17 cellular contexts compared by ENCODE assay signal in the genomic region with DNA sequence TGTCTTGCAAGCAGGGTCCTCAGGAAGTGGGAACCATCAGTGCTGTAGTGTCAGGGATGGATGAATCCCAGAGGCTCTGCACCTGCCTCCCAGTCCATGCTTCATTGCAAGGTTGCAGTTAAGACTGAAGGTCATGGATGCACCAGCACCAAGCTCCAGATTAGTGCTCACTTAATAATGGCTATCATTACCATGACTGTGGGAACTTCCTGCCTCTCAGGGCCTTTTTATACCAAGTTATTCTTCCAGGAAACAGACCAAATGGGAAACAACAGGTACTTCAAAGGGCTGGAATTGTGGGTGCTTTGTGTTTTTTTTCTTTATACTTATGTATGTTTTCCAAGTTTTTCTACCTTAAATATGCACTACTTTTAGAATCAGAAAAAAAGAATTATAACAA.
A peak's percentile ranks its signal among the peaks of the same experiment; 100 is the strongest.
DNase-seq lines count a peak whose midpoint lies in the region; ATAC-seq, FAIRE-seq and TF ChIP-seq lines count a peak whose summit lies in the region.
"Had no signal": no experiment of that assay in that cellular context is flagged by ENCODE, and none has a peak within 500 bp of the region (broad histone marks: within the 10 kb centered on the region; RNA-seq: fewer than 3 reads in every experiment).

No MANE protein-coding gene starts in this region.

- H2BK120ac ChIP-seq in H1 (replicated peaks; ENCODE audit: low read depth, low read length) = peak overlapping the region; percentile 99

- H3K4me3 ChIP-seq in H1 (ENCODE audit: extremely low read depth in 1 of 4, insufficient read depth in 2 of 4, low read depth in 3 of 4, low read length in 4 of 4) = no peak overlapping the region
- H3K4me3 ChIP-seq: A549, GM12878 had no signal

- no peak overlapping the region for H3K56ac ChIP-seq in H1 (replicated peaks; ENCODE audit: insufficient read length, low read depth, low read length)

- no peaks in the 10 kb centered on the region for H3K79me2 ChIP-seq in H1 (ENCODE audit: control insufficient read depth in 1 of 2, insufficient read depth in 2 of 2, low read length in 2 of 2)

- H3K9me3 ChIP-seq in H1 (ENCODE audit: insufficient read depth in 2 of 2, low read depth in 1 of 2, low read length in 1 of 2) = peaks cover 16% of the 10 kb centered on the region in 2 experiments

- H2BK5ac ChIP-seq in H1 (ENCODE audit: low read depth, low read length) = peak overlapping the region; percentile 97; the same call in 1 of the 2 replicates

- peak overlapping the region; percentile 62 for H3K4ac ChIP-seq in H1 (replicated peaks; ENCODE audit: insufficient read length, low read depth, low read length)

- H3K27ac Mint-ChIP-seq in natural killer cell treated with Interleukin-12 subunit alpha and Interleukin-12 subunit beta and Interleukin-15 and Interleukin-18, amount 100 ng/mL, for 72 hours = no peak overlapping the region
- H3K27ac Mint-ChIP-seq: CD14-positive monocyte; CD4-positive, alpha-beta memory T cell had no signal

- no peak overlapping the region for H4K8ac ChIP-seq in H1 (ENCODE audit: extremely low read depth, insufficient read depth, low read length)

- CTCF ChIA-PET in H1 (lab: Charles Lee; ENCODE audit: partially characterized antibody) = interaction anchor here (0.8 to 2.0 kb wide), 7 partner anchors 10 to 190 kb away, joined by 3 to 11 read pairs (median 4); no protein-coding TSS in a partner anchor

- H3K4me1 Mint-ChIP-seq in natural killer cell treated with Interleukin-12 subunit alpha and Interleukin-12 subunit beta and Interleukin-15 and Interleukin-18, amount 100 ng/mL, for 72 hours (ENCODE audit: low read depth in 2 of 2) = no peaks in the 10 kb centered on the region
- H3K4me1 Mint-ChIP-seq: CD14-positive monocyte had no signal

- no peaks in the 10 kb centered on the region for H4K20me1 ChIP-seq in H1 (replicated peaks in 1 of 2; ENCODE audit: control insufficient read depth in 1 of 2, insufficient read depth in 2 of 2, low read length in 2 of 2)

- H4K91ac ChIP-seq in H1 (replicated peaks; ENCODE audit: insufficient read length, low read length) = peak overlapping the region; percentile 90

- H2BK15ac ChIP-seq in H1 (ENCODE audit: low read length) = no peak overlapping the region

- H3K4me2 ChIP-seq in H1 (ENCODE audit: insufficient read depth in 1 of 2, low read depth in 2 of 2, low read length in 2 of 2) = peak overlapping the region in 1 of 2 experiments; percentile 1; a peak in 1 of 4 replicates
- H3K4me2 ChIP-seq: A549, KMS-11 had no signal

- H2BK20ac ChIP-seq in H1 (ENCODE audit: low read length) = peak overlapping the region; percentile 98

- H3K4me1 ChIP-seq in H1 (replicated peaks in 1 of 4; ENCODE audit: control insufficient read depth in 3 of 4, insufficient read depth in 4 of 4, low read length in 3 of 4) = peaks cover 0 to 13% (median 7%) of the 10 kb centered on the region in 4 experiments; a peak in 4 of 7 replicates
- H3K4me1 ChIP-seq: A549 had no signal

- peak overlapping the region; percentile 94 for H2AK5ac ChIP-seq in H1 (ENCODE audit: low read depth, low read length)

- no peak for TF ChIP-seq EP300 in H1 (IDR thresholded peaks at IDR 0.05; ENCODE audit: borderline replicate concordance in 1 of 2, low read depth in 2 of 2, low read length in 2 of 2)

- POLR2A ChIA-PET in H1 (lab: Charles Lee; ENCODE audit: partially characterized antibody) = interaction anchor here (0.7 to 3.4 kb wide), 3 partner anchors 10 to 49 kb away, joined by 3 to 43 read pairs (median 7); no protein-coding TSS in a partner anchor

- no peaks in the 10 kb centered on the region for H3K27me3 ChIP-seq in H1 (replicated peaks in 1 of 4; ENCODE audit: control insufficient read depth in 3 of 4, extremely low read depth in 1 of 4, insufficient read depth in 3 of 4, low read length in 3 of 4)

- TF ChIP-seq RAD21 in H1 (IDR thresholded peaks at IDR 0.05 in 1 of 2, conservative IDR thresholded peaks at IDR 0.05 in 1 of 2; ENCODE audit: low read depth in 2 of 2, low read length in 2 of 2) = no peak

- no peak overlapping the region for H3K9ac ChIP-seq in H1 (replicated peaks in 1 of 4; ENCODE audit: extremely low read depth in 1 of 4, low read depth in 3 of 4, low read length in 3 of 4)
- H3K9ac ChIP-seq: KMS-11 had no signal

- peak overlapping the region; percentile 99 for H3K18ac ChIP-seq in H1 (ENCODE audit: extremely low read depth, low read length)

- peak overlapping the region; percentile 55 for H4K5ac ChIP-seq in H1 (ENCODE audit: insufficient read length, low read depth, low read length)

- peaks cover 0 to 5% of the 10 kb centered on the region in 2 donors for H3K27me3 Mint-ChIP-seq in natural killer cell treated with Interleukin-12 subunit alpha and Interleukin-12 subunit beta and Interleukin-15 and Interleukin-18, amount 100 ng/mL, for 72 hours

- H3K23me2 ChIP-seq in H1 (ENCODE audit: low read depth, low read length) = no peaks in the 10 kb centered on the region

- H3K27ac ChIP-seq in H1 (ENCODE audit: low read depth, low read length) = no peak overlapping the region
- H3K27ac ChIP-seq: 22Rv1, A549, KMS-11 had no signal

- peaks cover 0 to 7% (median 3%) of the 10 kb centered on the region in 4 experiments; a peak in 2 of 8 replicates for H3K36me3 ChIP-seq in H1 (ENCODE audit: control insufficient read depth in 2 of 4, insufficient read depth in 4 of 4, low read length in 3 of 4)

- no peaks in the 10 kb centered on the region for H3K36me3 Mint-ChIP-seq in natural killer cell treated with Interleukin-12 subunit alpha and Interleukin-12 subunit beta and Interleukin-15 and Interleukin-18, amount 100 ng/mL, for 72 hours
- H3K36me3 Mint-ChIP-seq: CD14-positive monocyte; CD4-positive, alpha-beta memory T cell had no signal

- H3K79me1 ChIP-seq in H1 (ENCODE audit: low read depth, low read length) = no peaks in the 10 kb centered on the region

- DNase-seq in NCI-H146 (lab: John Stamatoyannopoulos, UW) (peak; percentile 20), NCI-H146 treated with DMSO at 0.1 percent for 48 hours (lab: John Stamatoyannopoulos, UW; ENCODE audit: unreplicated experiment) (no peak), H1 (ENCODE audit: low read depth in 1 of 2, low spot score in 2 of 2) (no peak), islet precursor cell (peak; percentile 27), NCI-H2107 (lab: John Stamatoyannopoulos, UW) (no peak), DMS79 treated with DMSO at 0.1 percent for 48 hours (lab: John Stamatoyannopoulos, UW) (no peak)
- DNase-seq in natural killer cell treated with Interleukin-12 subunit alpha and Interleukin-12 subunit beta and Interleukin-15 and Interleukin-18, amount 100 ng/mL, for 72 hours (ENCODE audit: low spot score) = no peak
- DNase-seq: AML-193; CD4-positive, alpha-beta memory T cell; DMS153; DMS79 had no signal

- H2BK12ac ChIP-seq in H1 (ENCODE audit: low read depth, low read length) = peak overlapping the region; percentile 97

- H3K9me3 Mint-ChIP-seq in natural killer cell treated with Interleukin-12 subunit alpha and Interleukin-12 subunit beta and Interleukin-15 and Interleukin-18, amount 100 ng/mL, for 72 hours = no peaks in the 10 kb centered on the region

- H3K23ac ChIP-seq in H1 (ENCODE audit: insufficient read length) = no peak overlapping the region

- no peak for FAIRE-seq in H1 (lab: Jason Lieb, UNC)
- FAIRE-seq: A549, GM12878, H54 had no signal

- no peak for TF ChIP-seq CTCF in H1 (IDR thresholded peaks at IDR 0.05; ENCODE audit: control extremely low read depth in 1 of 3, insufficient read depth in 1 of 3, low read depth in 1 of 3, low read length in 3 of 3)

- no peak for ATAC-seq in natural killer cell treated with Interleukin-12 subunit alpha and Interleukin-12 subunit beta and Interleukin-15 and Interleukin-18, amount 100 ng/mL, for 72 hours
- ATAC-seq: A549, GM12878 had no signal

- no peak overlapping the region for H3K14ac ChIP-seq in H1 (ENCODE audit: insufficient read length)

- H3K4me3 Mint-ChIP-seq in natural killer cell treated with Interleukin-12 subunit alpha and Interleukin-12 subunit beta and Interleukin-15 and Interleukin-18, amount 100 ng/mL, for 72 hours = no peak overlapping the region
- H3K4me3 Mint-ChIP-seq: CD14-positive monocyte; CD4-positive, alpha-beta memory T cell had no signal

- H2AFZ ChIP-seq in H1 (ENCODE audit: low read length) = no peak overlapping the region

- no peak for TF ChIP-seq POLR2A in H1 (IDR thresholded peaks at IDR 0.05; ENCODE audit: control extremely low read depth in 1 of 2, low read depth in 2 of 2, low read length in 2 of 2)

TF ChIP-seq in H1, 55 proteins besides CTCF, POLR2A, EP300 and RAD21 (continues in another document):
- TF ChIP-seq RFX5 (IDR thresholded peaks at IDR 0.05; ENCODE audit: borderline replicate concordance, low read depth, low read length) (no peak), KDM5A (IDR thresholded peaks at IDR 0.05; ENCODE audit: low read length) (no peak), KDM1A (IDR thresholded peaks at IDR 0.05; ENCODE audit: borderline replicate concordance, low read length) (no peak), MAX (IDR thresholded peaks at IDR 0.05) (no peak), CHD2 (IDR thresholded peaks at IDR 0.05; ENCODE audit: low read length) (no peak), SP2 (IDR thresholded peaks at IDR 0.05; ENCODE audit: low read length) (no peak), BCL11A (IDR thresholded peaks at IDR 0.05; ENCODE audit: low read depth in 2 of 2, low read length in 2 of 2) (no peak), EGR1 (IDR thresholded peaks at IDR 0.05; ENCODE audit: borderline replicate concordance, low read depth, low read length) (no peak), HDAC2 (IDR thresholded peaks at IDR 0.05; ENCODE audit: borderline replicate concordance in 1 of 2, low read depth in 2 of 2, low read length in 2 of 2) (no peak), ATF3 (IDR thresholded peaks at IDR 0.05; ENCODE audit: insufficient read depth, low read depth, low read length) (no peak), CEBPB (IDR thresholded peaks at IDR 0.05; ENCODE audit: low read depth, low read length) (no peak), TCF12 (IDR thresholded peaks at IDR 0.05; ENCODE audit: low read depth, low read length) (no peak), SIX5 (IDR thresholded peaks at IDR 0.05; ENCODE audit: low read depth, low read length) (no peak)
- TF ChIP-seq, protein P1, sequence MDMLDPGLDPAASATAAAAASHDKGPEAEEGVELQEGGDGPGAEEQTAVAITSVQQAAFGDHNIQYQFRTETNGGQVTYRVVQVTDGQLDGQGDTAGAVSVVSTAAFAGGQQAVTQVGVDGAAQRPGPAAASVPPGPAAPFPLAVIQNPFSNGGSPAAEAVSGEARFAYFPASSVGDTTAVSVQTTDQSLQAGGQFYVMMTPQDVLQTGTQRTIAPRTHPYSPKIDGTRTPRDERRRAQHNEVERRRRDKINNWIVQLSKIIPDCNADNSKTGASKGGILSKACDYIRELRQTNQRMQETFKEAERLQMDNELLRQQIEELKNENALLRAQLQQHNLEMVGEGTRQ (IDR thresholded peaks at IDR 0.05; ENCODE audit: low read length) = no peak

Comparison
In these comparisons a context has a peak if more than half of its experiments do, and no peak if none do; other contexts are left out.
1. DNase-seq: peak in NCI-H146 (single experiment) and islet precursor cell (single experiment); none in NCI-H146 treated with DMSO at 0.1 percent for 48 hours (single experiment), H1 (0 of 2), NCI-H2107 (single experiment), DMS79 treated with DMSO at 0.1 percent for 48 hours (single experiment) and natural killer cell treated with Interleukin-12 subunit alpha and Interleukin-12 subunit beta and Interleukin-15 and Interleukin-18, amount 100 ng/mL, for 72 hours (single experiment).